ENCODE assay signal across 32 cellular contexts in genomic region chr20:11128131-11128831, GRCh38.
DNase-seq lines count a peak whose midpoint lies in the region; ATAC-seq and TF ChIP-seq lines count a peak whose summit lies in the region.
"Had no signal": no experiment of that assay in that cellular context is flagged by ENCODE, and none has a peak within 500 bp of the region (broad histone marks: within the 10 kb centered on the region; RNA-seq: fewer than 3 reads in every experiment).

No MANE protein-coding gene starts in this region.

- H3K4me1 ChIP-seq in right atrium auricular region, result no peaks in the 10 kb centered on the region
- H3K4me1 ChIP-seq: BE2C, lower lobe of right lung, psoas muscle, upper lobe of left lung had no signal

- no peak overlapping the region for H3K4me3 Mint-ChIP-seq in stimulated activated naive CD8-positive, alpha-beta T cell treated with anti-CD3 and anti-CD28 coated beads, Interleukin-15, amount 100 ng/mL, for 72 hours
- H3K4me3 Mint-ChIP-seq: activated naive CD4-positive, alpha-beta T cell treated with anti-CD3 and anti-CD28 coated beads for 36 hours; CD8-positive, alpha-beta T cell; naive thymus-derived CD8-positive, alpha-beta T cell; stimulated activated naive B cell treated with anti-CD40 and anti-IgM and Interleukin-4, amounts not matched to agents 10 μg/mL and 1 μg/mL and 100 μg/mL, for 72 hours; T-helper 17 cell had no signal

- H3K27ac ChIP-seq in right atrium auricular region, result no peak overlapping the region
- H3K27ac ChIP-seq: body of pancreas, lower lobe of right lung, PC-9, psoas muscle, suprapubic skin, upper lobe of left lung had no signal

- no peaks in the 10 kb centered on the region for H3K4me1 Mint-ChIP-seq in stimulated activated naive CD8-positive, alpha-beta T cell treated with anti-CD3 and anti-CD28 coated beads, Interleukin-15, amount 100 ng/mL, for 72 hours
- H3K4me1 Mint-ChIP-seq: naive thymus-derived CD8-positive, alpha-beta T cell; stimulated activated naive B cell treated with anti-CD40 and anti-IgM and Interleukin-4, amounts not matched to agents 10 μg/mL and 1 μg/mL and 100 μg/mL, for 72 hours; T-helper 17 cell had no signal

- H3K27ac Mint-ChIP-seq in stimulated activated naive CD8-positive, alpha-beta T cell treated with anti-CD3 and anti-CD28 coated beads, Interleukin-15, amount 100 ng/mL, for 72 hours, result no peak overlapping the region
- H3K27ac Mint-ChIP-seq: activated naive CD4-positive, alpha-beta T cell treated with anti-CD3 and anti-CD28 coated beads for 36 hours; CD8-positive, alpha-beta T cell; stimulated activated naive B cell treated with anti-CD40 and anti-IgM and Interleukin-4, amounts not matched to agents 10 μg/mL and 1 μg/mL and 100 μg/mL, for 72 hours; T-helper 17 cell had no signal

- H3K36me3 ChIP-seq in right atrium auricular region, result no peaks in the 10 kb centered on the region
- H3K36me3 ChIP-seq: BE2C, lower lobe of right lung, suprapubic skin, upper lobe of left lung had no signal

- H3K27me3 ChIP-seq in right atrium auricular region, result no peaks in the 10 kb centered on the region
- H3K27me3 ChIP-seq: BE2C, body of pancreas, suprapubic skin, upper lobe of left lung had no signal

- no peaks in the 10 kb centered on the region for H3K9me3 ChIP-seq in right atrium auricular region
- H3K9me3 ChIP-seq: BE2C, body of pancreas, lower lobe of right lung, psoas muscle, suprapubic skin, upper lobe of left lung had no signal

- intact Hi-C loops in Right ventricle myocardium inferior (cut with DNase I) (no loop called here), left ventricle myocardium superior (cut with micrococcal nuclease) (no loop called here)

- no peak overlapping the region for H3K4me3 ChIP-seq in right atrium auricular region
- H3K4me3 ChIP-seq: body of pancreas, lower lobe of right lung, PC-9, psoas muscle, suprapubic skin, upper lobe of left lung had no signal

- H3K9me3 Mint-ChIP-seq in stimulated activated naive CD8-positive, alpha-beta T cell treated with anti-CD3 and anti-CD28 coated beads, Interleukin-15, amount 100 ng/mL, for 72 hours, result peaks cover 13 to 16% of the 10 kb centered on the region in 2 donors

- ATAC-seq in Right ventricle myocardium inferior, result peak; percentile 90
- ATAC-seq in left ventricle myocardium superior, result peak; percentile 94
- ATAC-seq in stimulated activated naive CD8-positive, alpha-beta T cell treated with anti-CD3 and anti-CD28 coated beads, Interleukin-15, amount 100 ng/mL, for 72 hours, result no peak
- ATAC-seq: activated CD4-positive, CD25-positive, alpha-beta regulatory T cell treated with anti-CD3 and anti-CD28 coated beads, Interleukin-2, amount 50 U/mL, for 24 hours; body of pancreas; CD8-positive, alpha-beta T cell; esophagus mucosa; lower lobe of right lung; naive thymus-derived CD8-positive, alpha-beta T cell; stimulated activated naive B cell treated with anti-CD40 and anti-IgM and Interleukin-4, amounts not matched to agents 10 μg/mL and 1 μg/mL and 100 μg/mL, for 72 hours; T-helper 17 cell had no signal

- no peak for TF ChIP-seq CTCF in right atrium auricular region (IDR thresholded peaks at IDR 0.05)

- H3K27me3 Mint-ChIP-seq in stimulated activated naive CD8-positive, alpha-beta T cell treated with anti-CD3 and anti-CD28 coated beads, Interleukin-15, amount 100 ng/mL, for 72 hours, result no peaks in the 10 kb centered on the region
- H3K27me3 Mint-ChIP-seq: stimulated activated naive B cell treated with anti-CD40 and anti-IgM and Interleukin-4, amounts not matched to agents 10 μg/mL and 1 μg/mL and 100 μg/mL, for 72 hours; T-helper 17 cell had no signal

- DNase-seq in Right ventricle myocardium inferior (ENCODE audit: missing footprints) (no peak), right atrium auricular region (ENCODE audit: low spot score) (no peak), fibroblast of gingiva (ENCODE audit: low read depth) (peak; percentile 83), left ventricle myocardium superior (no peak), retina (no peak), NCI-H774 (lab: John Stamatoyannopoulos, UW) (no peak), GM19240 (ENCODE audit: insufficient read length, low spot score) (no peak)
- DNase-seq in stimulated activated naive CD8-positive, alpha-beta T cell treated with anti-CD3 and anti-CD28 coated beads, Interleukin-15, amount 100 ng/mL, for 72 hours, result no peak
- DNase-seq: activated CD4-positive, alpha-beta T cell treated with anti-CD3 and anti-CD28 coated beads, Interleukin-2, amount 50 U/mL, for 4 hours; activated naive CD4-positive, alpha-beta T cell treated with anti-CD3 and anti-CD28 coated beads for 36 hours; BE2C; body of pancreas; CD8-positive, alpha-beta T cell; cerebellar nuclear complex; glutamatergic neuron; kidney; lower lobe of right lung; naive thymus-derived CD8-positive, alpha-beta T cell; NCI-H1092 treated with DMSO at 0.1 percent for 48 hours; NCI-H187; NCI-H2171 treated with DMSO at 0.1 percent for 48 hours; NCI-H524 treated with DMSO at 0.1 percent for 48 hours; nucleus accumbens; PC-9; psoas muscle; small intestine; stimulated activated naive B cell treated with anti-CD40 and anti-IgM and Interleukin-4, amounts not matched to agents 10 μg/mL and 1 μg/mL and 100 μg/mL, for 72 hours; T-helper 17 cell; upper lobe of left lung had no signal
